Comparison of ENCODE assay signal across 23 cellular contexts in genomic region chr18:79770501-79770815, GRCh38. TPM values are rescaled to one million over a fixed set of nuclear protein-coding genes. Genes with fewer than 3 reads are reported as not detected.
DNase-seq lines count a peak whose midpoint lies in the region; ATAC-seq, FAIRE-seq and TF ChIP-seq lines count a peak whose summit lies in the region.
"Had no signal": no experiment of that assay in that cellular context is flagged by ENCODE, and none has a peak within 500 bp of the region (broad histone marks: within the 10 kb centered on the region; RNA-seq: fewer than 3 reads in every experiment).

No MANE protein-coding gene starts in this region.

- H4K20me1 ChIP-seq in smooth muscle cell (ENCODE audit: low read depth) = no peaks in the 10 kb centered on the region

- no peaks in the 10 kb centered on the region for H3K79me2 ChIP-seq in smooth muscle cell (ENCODE audit: low read depth)

- no peak for FAIRE-seq in kidney (lab: Jason Lieb, UNC)
- FAIRE-seq: G401.6 had no signal

- no peak overlapping the region for H3K9ac ChIP-seq in kidney (ENCODE audit: low read length in 2 of 2)
- no peak overlapping the region for H3K9ac ChIP-seq in smooth muscle cell (ENCODE audit: low read depth)

- no peaks in the 10 kb centered on the region for H3K36me3 ChIP-seq in RWPE2 (ENCODE audit: low read depth)
- no peaks in the 10 kb centered on the region for H3K36me3 ChIP-seq in kidney (ENCODE audit: control insufficient read depth in 1 of 2, insufficient read depth in 2 of 2, low read length in 2 of 2)
- H3K36me3 ChIP-seq in upper lobe of right lung = no peaks in the 10 kb centered on the region
- H3K36me3 ChIP-seq in smooth muscle cell (ENCODE audit: low read depth) = no peaks in the 10 kb centered on the region
- H3K36me3 ChIP-seq: HAP-1 had no signal

- H3K4me2 ChIP-seq in smooth muscle cell = no peak overlapping the region
- H3K4me2 ChIP-seq: GM23338 had no signal

- ATAC-seq in RWPE2 (ENCODE audit: low read depth) = no peak
- peak; percentile 7 for ATAC-seq in upper lobe of right lung
- no peak for ATAC-seq in HG02763 (IDR thresholded peaks at IDR 0.05; ENCODE audit: unreplicated experiment)
- ATAC-seq: CD8-positive, alpha-beta T cell; GM23338; SK-N-SH treated with all-trans-retinoic acid at 6 μM for 48 hours had no signal

- H3K4me3 ChIP-seq in RWPE2 (ENCODE audit: severe bottlenecking) (no peak overlapping the region), kidney (ENCODE audit: low read length in 2 of 2) (no peak overlapping the region), upper lobe of right lung (no peak overlapping the region), smooth muscle cell (no peak overlapping the region)
- H3K4me3 ChIP-seq: GM23338, HAP-1 had no signal

- H3F3A ChIP-seq in smooth muscle cell (ENCODE audit: low read depth) = no peaks in the 10 kb centered on the region

- DNase-seq in RWPE2 (ENCODE audit: low spot score) (peak; percentile 42), kidney (peak; percentile 51), posterior vena cava (ENCODE audit: low spot score) (peak; percentile 63), upper lobe of right lung (peak; percentile 55), NCI-H2196 (lab: John Stamatoyannopoulos, UW; ENCODE audit: unreplicated experiment) (no peak), smooth muscle cell (lab: John Stamatoyannopoulos, UW; ENCODE audit: unreplicated experiment) (no peak)
- DNase-seq: Caco-2; CD8-positive, alpha-beta T cell; NCI-H1048; NCI-H1417 treated with DMSO at 0.1 percent for 48 hours; NCI-H1694 treated with DMSO at 0.1 percent for 48 hours; NCI-H2081; NCI-H226; NCI-H510A; NCI-H69 had no signal

- H3K9me3 ChIP-seq in RWPE2 (ENCODE audit: severe bottlenecking) (no peaks in the 10 kb centered on the region), kidney (ENCODE audit: control insufficient read depth in 1 of 2, low read length in 2 of 2) (peaks cover 0 to 9% of the 10 kb centered on the region in 2 donors), upper lobe of right lung (peaks cover 13% of the 10 kb centered on the region), smooth muscle cell (replicated peaks; ENCODE audit: low read depth) (peaks cover 4% of the 10 kb centered on the region)
- H3K9me3 ChIP-seq: Caco-2, HAP-1 had no signal

- TF ChIP-seq CTCF in RWPE2 (IDR thresholded peaks at IDR 0.05; ENCODE audit: poor library complexity, severe bottlenecking) (no peak), kidney (IDR thresholded peaks at IDR 0.05; ENCODE audit: borderline replicate concordance, extremely low read depth, insufficient read depth) (no peak), upper lobe of right lung (IDR thresholded peaks at IDR 0.05) (no peak), smooth muscle cell (IDR thresholded peaks at IDR 0.05; ENCODE audit: borderline replicate concordance, insufficient read depth, poor library complexity, severe bottlenecking) (no peak)

- H2AFZ ChIP-seq in smooth muscle cell (ENCODE audit: low read depth) = no peak overlapping the region
- H2AFZ ChIP-seq: GM23338 had no signal

- WGBS in smooth muscle cell (ENCODE audit: low lambda C conversion rate) = 84% methylated on average over 6 of the region's 11 CpGs

- H3K27ac ChIP-seq in RWPE2 (ENCODE audit: poor library complexity, severe bottlenecking) (no peak overlapping the region), kidney (ENCODE audit: low read depth in 2 of 2, low read length in 2 of 2) (no peak overlapping the region), upper lobe of right lung (no peak overlapping the region), smooth muscle cell (ENCODE audit: low read depth) (no peak overlapping the region)
- H3K27ac ChIP-seq: C4-2B had no signal

- H3K4me1 ChIP-seq in RWPE2 (ENCODE audit: insufficient read depth, poor library complexity, severe bottlenecking) (no peaks in the 10 kb centered on the region), kidney (ENCODE audit: control insufficient read depth in 1 of 2, insufficient read depth in 1 of 2, low read depth in 1 of 2, low read length in 2 of 2) (no peaks in the 10 kb centered on the region), upper lobe of right lung (no peaks in the 10 kb centered on the region), smooth muscle cell (ENCODE audit: low read depth) (no peaks in the 10 kb centered on the region)
- H3K4me1 ChIP-seq: Caco-2, HAP-1 had no signal

- no peaks in the 10 kb centered on the region for H3K27me3 ChIP-seq in RWPE2 (ENCODE audit: insufficient read depth, poor library complexity, severe bottlenecking)
- peaks cover 4% of the 10 kb centered on the region for H3K27me3 ChIP-seq in upper lobe of right lung
- H3K27me3 ChIP-seq in smooth muscle cell (ENCODE audit: low read depth) = no peaks in the 10 kb centered on the region

- intact Hi-C loops in kidney (cut with DNase I) (no loop called here), posterior vena cava (cut with DNase I) (no loop called here), upper lobe of right lung (cut with DNase I) (no loop called here)

RNA-seq across cellular contexts. Expression of gene KCNG2, which starts 27.3 kb away (rescaled TPM):
- total RNA-seq in kidney = 0.76 TPM
- not detected for polyA plus RNA-seq in kidney (ENCODE audit: insufficient read depth, low read depth, low replicate concordance)
- under 1 TPM; 0.38 to 0.56 TPM for total RNA-seq in posterior vena cava
- 0.46 TPM for total RNA-seq in upper lobe of right lung
- total RNA-seq in smooth muscle cell = not detected in 2 replicates
- 0.17 and 0.34 TPM in 2 replicates for polyA plus RNA-seq in smooth muscle cell
- total RNA-seq: A673; Caco-2; CD8-positive, alpha-beta T cell; HT-29 had no signal

Comparison
In these comparisons a context has a peak if more than half of its experiments do, and no peak if none do; other contexts are left out.
1. DNase-seq: peak in RWPE2 (single experiment), kidney (single experiment), posterior vena cava (single experiment) and upper lobe of right lung (single experiment); none in NCI-H2196 (single experiment) and smooth muscle cell (single experiment).